1 cellular context compared by ENCODE assay signal in genomic region chr14:39266871-39267591, GRCh38.
A peak's percentile ranks its signal among the peaks of the same experiment; 100 is the strongest.
TF ChIP-seq lines count a peak whose summit lies in the region.

No MANE protein-coding gene starts in this region.

TF ChIP-seq in HepG2, 621 proteins besides CTCF, POLR2A, EP300 and RAD21 (continued from another document and continues in another):
- TF ChIP-seq HNRNPL (IDR thresholded peaks at IDR 0.05; ENCODE audit: low read depth, low read length) (peak; percentile 70; the same call in 1 of the 2 replicates), REXO4 (CRISPR knock-in tag; IDR thresholded peaks at IDR 0.05; ENCODE audit: borderline replicate concordance) (no peak), ZNF766 (CRISPR knock-in tag; IDR thresholded peaks at IDR 0.05; ENCODE audit: borderline replicate concordance) (peak; percentile 88), ZUFSP (CRISPR knock-in tag; IDR thresholded peaks at IDR 0.05; ENCODE audit: borderline replicate concordance) (no peak), SNAPC5 (CRISPR knock-in tag; IDR thresholded peaks at IDR 0.05; ENCODE audit: borderline replicate concordance) (0 out of 2 replicates have a peak, but pooled peaks have one; percentile 92), HES4 (CRISPR knock-in tag; IDR thresholded peaks at IDR 0.05; ENCODE audit: borderline replicate concordance) (peak; percentile 71; the same call in 1 of the 2 replicates), SRF (IDR thresholded peaks at IDR 0.05; ENCODE audit: low read depth, low read length) (0 out of 2 replicates have a peak, but pooled peaks have one; percentile 16), ZSCAN21 (CRISPR knock-in tag; IDR thresholded peaks at IDR 0.05; ENCODE audit: borderline replicate concordance) (peak; percentile 58; the same call in 1 of the 2 replicates), GATAD1 (CRISPR knock-in tag; IDR thresholded peaks at IDR 0.05) (peak; percentile 75), HOXA5 (CRISPR knock-in tag; IDR thresholded peaks at IDR 0.05) (peak; percentile 96), MIER3 (CRISPR knock-in tag; IDR thresholded peaks at IDR 0.05; ENCODE audit: borderline replicate concordance) (peak; percentile 68), DMAP1 (CRISPR knock-in tag; IDR thresholded peaks at IDR 0.05) (peak; percentile 97), NR2F6 (IDR thresholded peaks at IDR 0.05) (peak; percentile 44; the same call in 1 of the 2 replicates), NR2F6 (CRISPR knock-in tag; IDR thresholded peaks at IDR 0.05) (peak; percentile 42; the same call in 1 of the 2 replicates), SOX5 (CRISPR knock-in tag; IDR thresholded peaks at IDR 0.05; ENCODE audit: borderline replicate concordance) (no peak; the same call in 1 of the 2 replicates), MLLT10 (CRISPR knock-in tag; IDR thresholded peaks at IDR 0.05) (peak; percentile 69; the same call in 1 of the 2 replicates), POLR2G (IDR thresholded peaks at IDR 0.05; ENCODE audit: low read depth, low read length) (peak; percentile 93), GLI4 (CRISPR knock-in tag; IDR thresholded peaks at IDR 0.05; ENCODE audit: borderline replicate concordance) (peak; percentile 92; the same call in 1 of the 2 replicates), RARG (CRISPR knock-in tag; IDR thresholded peaks at IDR 0.05; ENCODE audit: low read depth) (no peak; the same call in 1 of the 2 replicates), NFE2L2 (IDR thresholded peaks at IDR 0.05; ENCODE audit: low read length) (no peak), DMTF1 (CRISPR knock-in tag; IDR thresholded peaks at IDR 0.05) (no peak), ZNF432 (CRISPR knock-in tag; IDR thresholded peaks at IDR 0.05; ENCODE audit: borderline replicate concordance) (no peak), SMYD3 (CRISPR knock-in tag; IDR thresholded peaks at IDR 0.05) (peak; percentile 99; the same call in 1 of the 2 replicates), YEATS2 (CRISPR knock-in tag; IDR thresholded peaks at IDR 0.05; ENCODE audit: borderline replicate concordance) (peak; percentile 69), ZNF362 (CRISPR knock-in tag; IDR thresholded peaks at IDR 0.05; ENCODE audit: borderline replicate concordance) (peak; percentile 43), ETV5 (CRISPR knock-in tag; IDR thresholded peaks at IDR 0.05; ENCODE audit: borderline replicate concordance) (peak; percentile 87), ONECUT2 (CRISPR knock-in tag; IDR thresholded peaks at IDR 0.05) (no peak; the same call in 1 of the 2 replicates), ZNF20 (CRISPR knock-in tag; IDR thresholded peaks at IDR 0.05) (peak; percentile 93), ZNF180 (CRISPR knock-in tag; IDR thresholded peaks at IDR 0.05; ENCODE audit: borderline replicate concordance, low read depth) (peak; percentile 94), ZNF549 (CRISPR knock-in tag; IDR thresholded peaks at IDR 0.05) (peak; percentile 87), NR2C2 (CRISPR knock-in tag; IDR thresholded peaks at IDR 0.05; ENCODE audit: borderline replicate concordance) (peak; percentile 69; the same call in 1 of the 2 replicates), JUND (CRISPR knock-in tag; IDR thresholded peaks at IDR 0.05) (peak; percentile 35; the same call in 1 of the 2 replicates), NCOA5 (CRISPR knock-in tag; IDR thresholded peaks at IDR 0.05) (peak; percentile 45; the same call in 1 of the 2 replicates), ISL2 (CRISPR knock-in tag; IDR thresholded peaks at IDR 0.05) (peak; percentile 82), ZNF331 (CRISPR knock-in tag; IDR thresholded peaks at IDR 0.05) (peak; percentile 88), PAWR (CRISPR knock-in tag; IDR thresholded peaks at IDR 0.05; ENCODE audit: borderline replicate concordance) (no peak), U2AF2 (IDR thresholded peaks at IDR 0.05; ENCODE audit: low read depth, low read length) (no peak), ZNF781 (CRISPR knock-in tag; IDR thresholded peaks at IDR 0.05; ENCODE audit: borderline replicate concordance, not compliant biosample characterization) (peak; percentile 97), MNT (IDR thresholded peaks at IDR 0.05) (no peak), ZNF597 (CRISPR knock-in tag; IDR thresholded peaks at IDR 0.05) (peak; percentile 78; the same call in 1 of the 2 replicates), ISX (CRISPR knock-in tag; conservative IDR thresholded peaks at IDR 0.05) (peak; percentile 84)
- TF ChIP-seq, protein P1, sequence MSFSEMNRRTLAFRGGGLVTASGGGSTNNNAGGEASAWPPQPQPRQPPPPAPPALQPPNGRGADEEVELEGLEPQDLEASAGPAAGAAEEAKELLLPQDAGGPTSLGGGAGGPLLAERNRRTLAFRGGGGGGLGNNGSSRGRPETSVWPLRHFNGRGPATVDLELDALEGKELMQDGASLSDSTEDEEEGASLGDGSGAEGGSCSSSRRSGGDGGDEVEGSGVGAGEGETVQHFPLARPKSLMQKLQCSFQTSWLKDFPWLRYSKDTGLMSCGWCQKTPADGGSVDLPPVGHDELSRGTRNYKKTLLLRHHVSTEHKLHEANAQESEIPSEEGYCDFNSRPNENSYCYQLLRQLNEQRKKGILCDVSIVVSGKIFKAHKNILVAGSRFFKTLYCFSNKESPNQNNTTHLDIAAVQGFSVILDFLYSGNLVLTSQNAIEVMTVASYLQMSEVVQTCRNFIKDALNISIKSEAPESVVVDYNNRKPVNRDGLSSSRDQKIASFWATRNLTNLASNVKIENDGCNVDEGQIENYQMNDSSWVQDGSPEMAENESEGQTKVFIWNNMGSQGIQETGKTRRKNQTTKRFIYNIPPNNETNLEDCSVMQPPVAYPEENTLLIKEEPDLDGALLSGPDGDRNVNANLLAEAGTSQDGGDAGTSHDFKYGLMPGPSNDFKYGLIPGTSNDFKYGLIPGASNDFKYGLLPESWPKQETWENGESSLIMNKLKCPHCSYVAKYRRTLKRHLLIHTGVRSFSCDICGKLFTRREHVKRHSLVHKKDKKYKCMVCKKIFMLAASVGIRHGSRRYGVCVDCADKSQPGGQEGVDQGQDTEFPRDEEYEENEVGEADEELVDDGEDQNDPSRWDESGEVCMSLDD (CRISPR knock-in tag; IDR thresholded peaks at IDR 0.05; ENCODE audit: borderline replicate concordance), result peak; percentile 48
- TF ChIP-seq, protein P2, sequence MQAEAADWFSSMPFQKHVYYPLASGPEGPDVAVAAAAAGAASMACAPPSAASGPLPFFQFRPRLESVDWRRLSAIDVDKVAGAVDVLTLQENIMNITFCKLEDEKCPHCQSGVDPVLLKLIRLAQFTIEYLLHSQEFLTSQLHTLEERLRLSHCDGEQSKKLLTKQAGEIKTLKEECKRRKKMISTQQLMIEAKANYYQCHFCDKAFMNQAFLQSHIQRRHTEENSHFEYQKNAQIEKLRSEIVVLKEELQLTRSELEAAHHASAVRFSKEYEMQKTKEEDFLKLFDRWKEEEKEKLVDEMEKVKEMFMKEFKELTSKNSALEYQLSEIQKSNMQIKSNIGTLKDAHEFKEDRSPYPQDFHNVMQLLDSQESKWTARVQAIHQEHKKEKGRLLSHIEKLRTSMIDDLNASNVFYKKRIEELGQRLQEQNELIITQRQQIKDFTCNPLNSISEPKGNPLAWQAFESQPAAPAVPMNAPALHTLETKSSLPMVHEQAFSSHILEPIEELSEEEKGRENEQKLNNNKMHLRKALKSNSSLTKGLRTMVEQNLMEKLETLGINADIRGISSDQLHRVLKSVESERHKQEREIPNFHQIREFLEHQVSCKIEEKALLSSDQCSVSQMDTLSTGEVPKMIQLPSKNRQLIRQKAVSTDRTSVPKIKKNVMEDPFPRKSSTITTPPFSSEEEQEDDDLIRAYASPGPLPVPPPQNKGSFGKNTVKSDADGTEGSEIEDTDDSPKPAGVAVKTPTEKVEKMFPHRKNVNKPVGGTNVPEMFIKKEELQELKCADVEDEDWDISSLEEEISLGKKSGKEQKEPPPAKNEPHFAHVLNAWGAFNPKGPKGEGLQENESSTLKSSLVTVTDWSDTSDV (CRISPR knock-in tag; IDR thresholded peaks at IDR 0.05), result peak; percentile 99; the same call in 1 of the 2 replicates
- TF ChIP-seq, protein P3, sequence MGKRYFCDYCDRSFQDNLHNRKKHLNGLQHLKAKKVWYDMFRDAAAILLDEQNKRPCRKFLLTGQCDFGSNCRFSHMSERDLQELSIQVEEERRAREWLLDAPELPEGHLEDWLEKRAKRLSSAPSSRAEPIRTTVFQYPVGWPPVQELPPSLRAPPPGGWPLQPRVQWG (CRISPR knock-in tag; IDR thresholded peaks at IDR 0.05; ENCODE audit: borderline replicate concordance, low read depth), result no peak
- TF ChIP-seq, protein P4, sequence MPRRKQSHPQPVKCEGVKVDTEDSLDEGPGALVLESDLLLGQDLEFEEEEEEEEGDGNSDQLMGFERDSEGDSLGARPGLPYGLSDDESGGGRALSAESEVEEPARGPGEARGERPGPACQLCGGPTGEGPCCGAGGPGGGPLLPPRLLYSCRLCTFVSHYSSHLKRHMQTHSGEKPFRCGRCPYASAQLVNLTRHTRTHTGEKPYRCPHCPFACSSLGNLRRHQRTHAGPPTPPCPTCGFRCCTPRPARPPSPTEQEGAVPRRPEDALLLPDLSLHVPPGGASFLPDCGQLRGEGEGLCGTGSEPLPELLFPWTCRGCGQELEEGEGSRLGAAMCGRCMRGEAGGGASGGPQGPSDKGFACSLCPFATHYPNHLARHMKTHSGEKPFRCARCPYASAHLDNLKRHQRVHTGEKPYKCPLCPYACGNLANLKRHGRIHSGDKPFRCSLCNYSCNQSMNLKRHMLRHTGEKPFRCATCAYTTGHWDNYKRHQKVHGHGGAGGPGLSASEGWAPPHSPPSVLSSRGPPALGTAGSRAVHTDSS (CRISPR knock-in tag; conservative IDR thresholded peaks at IDR 0.05), result 0 out of 2 replicates have a peak, but pooled peaks have one; percentile 97
- TF ChIP-seq, protein P5, sequence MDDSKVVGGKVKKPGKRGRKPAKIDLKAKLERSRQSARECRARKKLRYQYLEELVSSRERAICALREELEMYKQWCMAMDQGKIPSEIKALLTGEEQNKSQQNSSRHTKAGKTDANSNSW (CRISPR knock-in tag; IDR thresholded peaks at IDR 0.05; ENCODE audit: borderline replicate concordance), result peak; percentile 11; the same call in 1 of the 2 replicates
- TF ChIP-seq, protein P6, sequence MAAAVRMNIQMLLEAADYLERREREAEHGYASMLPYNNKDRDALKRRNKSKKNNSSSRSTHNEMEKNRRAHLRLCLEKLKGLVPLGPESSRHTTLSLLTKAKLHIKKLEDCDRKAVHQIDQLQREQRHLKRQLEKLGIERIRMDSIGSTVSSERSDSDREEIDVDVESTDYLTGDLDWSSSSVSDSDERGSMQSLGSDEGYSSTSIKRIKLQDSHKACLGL (CRISPR knock-in tag; IDR thresholded peaks at IDR 0.05), result peak; percentile 89
